Comparison of ENCODE assay signal across 6 cellular contexts in genomic region chr11:74221816-74222215, GRCh38.
"Had no signal": no experiment of that assay in that cellular context is flagged by ENCODE, and none has a peak within 500 bp of the region (broad histone marks: within the 10 kb centered on the region; RNA-seq: fewer than 3 reads in every experiment).

No MANE protein-coding gene starts in this region.

- H3K4me3 Mint-ChIP-seq: GM23338, H9 had no signal

- DNase-seq: H9, HCEC 1CT had no signal

- ATAC-seq: GM23338, HepG2, K562 had no signal

- H2AFZ ChIP-seq: GM23338 had no signal

- H3K27ac ChIP-seq: HL-60 had no signal

- H3K27ac Mint-ChIP-seq: GM23338, H9 had no signal

- H3K4me2 ChIP-seq: GM23338 had no signal

- H3K4me3 ChIP-seq: GM23338, K562 had no signal
